In the genomic region with DNA sequence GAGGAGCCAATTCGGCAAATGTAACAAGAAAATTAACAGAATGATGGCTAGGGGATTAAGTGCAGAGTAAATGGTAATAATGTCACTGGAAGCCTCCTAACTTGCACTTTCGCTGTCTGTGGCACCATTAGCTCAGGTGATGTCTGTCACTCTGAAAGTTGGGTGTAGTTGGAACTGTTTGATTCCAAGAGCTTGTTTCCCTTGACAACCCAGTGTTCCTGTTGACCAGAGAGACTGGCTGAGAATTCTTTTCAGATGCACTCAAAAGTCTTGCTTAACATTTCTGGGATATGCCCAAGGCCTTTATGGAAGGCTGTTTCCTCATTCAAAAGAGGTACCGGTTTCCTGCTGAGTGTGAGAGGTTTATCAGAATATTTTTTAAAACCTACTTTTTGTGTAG, we compare ENCODE assay signal across 23 cellular contexts. TPM values are rescaled to one million over a fixed set of nuclear protein-coding genes. Genes with fewer than 3 reads are reported as not detected.
DNase-seq lines count a peak whose midpoint lies in the region; ATAC-seq and TF ChIP-seq lines count a peak whose summit lies in the region.
"Had no signal": no experiment of that assay in that cellular context is flagged by ENCODE, and none has a peak within 500 bp of the region (broad histone marks: within the 10 kb centered on the region; RNA-seq: fewer than 3 reads in every experiment).

No MANE protein-coding gene starts in this region.

- no peaks in the 10 kb centered on the region for H3K4me1 ChIP-seq in tibial artery
- H3K4me1 ChIP-seq: lower lobe of right lung, transverse colon had no signal

- no peak for ATAC-seq in CD4-positive, alpha-beta T cell (ENCODE audit: poor library complexity)
- ATAC-seq in HG02623 (IDR thresholded peaks at IDR 0.05; ENCODE audit: unreplicated experiment) = no peak
- no peak for ATAC-seq in HG03135 (IDR thresholded peaks at IDR 0.05; ENCODE audit: unreplicated experiment)
- ATAC-seq: lower lobe of right lung, WTC11 had no signal

- no peak overlapping the region for H3K4me3 Mint-ChIP-seq in HFFc6
- no peak overlapping the region for H3K4me3 Mint-ChIP-seq in CD4-positive, alpha-beta T cell
- H3K4me3 Mint-ChIP-seq: activated naive CD8-positive, alpha-beta T cell treated with anti-CD3 and anti-CD28 coated beads for 36 hours; brain; H9; WTC11 had no signal

- H3K36me3 ChIP-seq in tibial artery = no peaks in the 10 kb centered on the region
- H3K36me3 ChIP-seq: lower lobe of right lung, transverse colon had no signal

- intact Hi-C loops in CD4-positive, alpha-beta T cell (cut with DNase I, micrococcal nuclease) = no loop called here
- intact Hi-C loops in tibial artery (cut with DNase I; ENCODE audit: low total_unique reads) = no loop called here

- H3K27me3 Mint-ChIP-seq in HFFc6 (ENCODE audit: insufficient read depth) = peaks cover 3% of the 10 kb centered on the region; the same call in 1 of the 2 replicates
- peaks cover 4% of the 10 kb centered on the region for H3K27me3 Mint-ChIP-seq in CD4-positive, alpha-beta T cell

- CTCF ChIA-PET in CD4-positive, alpha-beta T cell (lab: Charles Lee) = no interaction called here

- peak overlapping the region; percentile 63 for H3K27ac Mint-ChIP-seq in HFFc6
- no peak overlapping the region for H3K27ac Mint-ChIP-seq in CD4-positive, alpha-beta T cell
- H3K27ac Mint-ChIP-seq: activated naive CD8-positive, alpha-beta T cell treated with anti-CD3 and anti-CD28 coated beads for 36 hours; activated T-helper 2 cell treated with anti-CD3 and anti-CD28 coated beads, Interferon-gamma antibody, Interleukin-2, Interleukin-4, amounts not matched to agents 10 μg/mL and 5 μg/mL and 100 μg/mL, durations not matched to agents 14 hours and 24 hours and 36 hours; brain; H9; progenitor cell of endocrine pancreas; WTC11 had no signal

- TF ChIP-seq CTCF in HFFc6 (IDR thresholded peaks at IDR 0.05) (no peak), choroid plexus epithelial cell (conservative IDR thresholded peaks at IDR 0.05; ENCODE audit: low read depth, low read length) (no peak), tibial artery (IDR thresholded peaks at IDR 0.05) (no peak)
- TF ChIP-seq CTCF in CD4-positive, alpha-beta T cell (IDR thresholded peaks at IDR 0.05) = no peak

- H3K4me3 ChIP-seq in choroid plexus epithelial cell (ENCODE audit: low read depth, low read length) = no peak overlapping the region
- H3K4me3 ChIP-seq in tibial artery = no peak overlapping the region
- H3K4me3 ChIP-seq: lower lobe of right lung, transverse colon had no signal

- H3K9me3 Mint-ChIP-seq in HFFc6 = no peaks in the 10 kb centered on the region
- H3K9me3 Mint-ChIP-seq in CD4-positive, alpha-beta T cell = no peaks in the 10 kb centered on the region
- H3K9me3 Mint-ChIP-seq: activated T-helper 2 cell treated with anti-CD3 and anti-CD28 coated beads, Interferon-gamma antibody, Interleukin-2, Interleukin-4, amounts not matched to agents 10 μg/mL and 5 μg/mL and 100 μg/mL, durations not matched to agents 14 hours and 24 hours and 36 hours; brain; H9 had no signal

- no peak overlapping the region for H3K27ac ChIP-seq in CD4-positive, alpha-beta T cell (ENCODE audit: low read depth, low read length)
- H3K27ac ChIP-seq in tibial artery = no peak overlapping the region
- H3K27ac ChIP-seq: lower lobe of right lung, transverse colon had no signal

- DNase-seq in AG08396 (ENCODE audit: low spot score) = peak; percentile 24
- peak; percentile 56 for DNase-seq in HFFc6
- peak; percentile 44 for DNase-seq in choroid plexus epithelial cell (ENCODE audit: low read depth)
- DNase-seq in medulla oblongata (ENCODE audit: extremely low spot score) = peak; percentile 54
- no peak for DNase-seq in CD4-positive, alpha-beta T cell
- no peak for DNase-seq in tibial artery
- DNase-seq: activated naive CD8-positive, alpha-beta T cell treated with anti-CD3 and anti-CD28 coated beads for 36 hours; effector CD4-positive, alpha-beta T cell; H9; kidney; lower lobe of right lung; NCI-H1417; NCI-H2081; SHP77; T1000; transverse colon had no signal

- H3K9me3 ChIP-seq in CD4-positive, alpha-beta T cell (ENCODE audit: control insufficient read depth, low read length) = no peaks in the 10 kb centered on the region
- no peaks in the 10 kb centered on the region for H3K9me3 ChIP-seq in tibial artery
- H3K9me3 ChIP-seq: lower lobe of right lung, transverse colon had no signal

- H3K4me1 Mint-ChIP-seq in HFFc6 (ENCODE audit: low read depth) = peaks cover 84% of the 10 kb centered on the region
- H3K4me1 Mint-ChIP-seq in CD4-positive, alpha-beta T cell (ENCODE audit: low read depth) = no peaks in the 10 kb centered on the region
- H3K4me1 Mint-ChIP-seq: activated naive CD8-positive, alpha-beta T cell treated with anti-CD3 and anti-CD28 coated beads for 36 hours had no signal

- H3K27me3 ChIP-seq in CD4-positive, alpha-beta T cell (ENCODE audit: control insufficient read depth, insufficient read depth, low read length) = no peaks in the 10 kb centered on the region
- H3K27me3 ChIP-seq in tibial artery = no peaks in the 10 kb centered on the region
- H3K27me3 ChIP-seq: transverse colon had no signal

- POLR2A ChIA-PET in CD4-positive, alpha-beta T cell (lab: Charles Lee) = no interaction called here

- H3K36me3 Mint-ChIP-seq in HFFc6 (ENCODE audit: low read depth) = peaks cover 41% of the 10 kb centered on the region
- H3K36me3 Mint-ChIP-seq in CD4-positive, alpha-beta T cell (ENCODE audit: low read depth) = no peaks in the 10 kb centered on the region
- H3K36me3 Mint-ChIP-seq: activated naive CD8-positive, alpha-beta T cell treated with anti-CD3 and anti-CD28 coated beads for 36 hours; brain; WTC11 had no signal

RNA-seq across cellular contexts. Expression of a gene that starts 49.6 kb away (rescaled TPM):
- 10 to 100 TPM; 12.2 to 31.1 (median 16.9) TPM for total RNA-seq in HFFc6 (2021; fragmentation: NEBNext Ultra II Directional; extraction: Animal tissue kit (Norgen Biotek cat#: 25700))
- not detected for total RNA-seq in CD4-positive, alpha-beta T cell
- total RNA-seq: activated naive CD8-positive, alpha-beta T cell treated with anti-CD3 and anti-CD28 coated beads for 36 hours; activated T-helper 2 cell treated with anti-CD3 and anti-CD28 coated beads, Interferon-gamma antibody, Interleukin-2, Interleukin-4, amounts not matched to agents 10 μg/mL and 5 μg/mL and 100 μg/mL, durations not matched to agents 14 hours and 24 hours and 36 hours; H9; lower lobe of right lung; OCI-LY7; progenitor cell of endocrine pancreas had no signal

Comparison
In these comparisons a context has a peak if more than half of its experiments do, and no peak if none do; other contexts are left out.
1. DNase-seq: peak in AG08396 (single experiment), HFFc6 (single experiment), choroid plexus epithelial cell (single experiment) and medulla oblongata (single experiment); none in CD4-positive, alpha-beta T cell (0 of 10) and tibial artery (0 of 2).
2. RNA of a gene that starts 49.6 kb away (total RNA-seq): 12.2 to 31.1 TPM in HFFc6; not detected in CD4-positive, alpha-beta T cell; every median in the first group is over 10 times any median in the second.